Comparison of ENCODE assay signal across 8 cellular contexts in the genomic region with DNA sequence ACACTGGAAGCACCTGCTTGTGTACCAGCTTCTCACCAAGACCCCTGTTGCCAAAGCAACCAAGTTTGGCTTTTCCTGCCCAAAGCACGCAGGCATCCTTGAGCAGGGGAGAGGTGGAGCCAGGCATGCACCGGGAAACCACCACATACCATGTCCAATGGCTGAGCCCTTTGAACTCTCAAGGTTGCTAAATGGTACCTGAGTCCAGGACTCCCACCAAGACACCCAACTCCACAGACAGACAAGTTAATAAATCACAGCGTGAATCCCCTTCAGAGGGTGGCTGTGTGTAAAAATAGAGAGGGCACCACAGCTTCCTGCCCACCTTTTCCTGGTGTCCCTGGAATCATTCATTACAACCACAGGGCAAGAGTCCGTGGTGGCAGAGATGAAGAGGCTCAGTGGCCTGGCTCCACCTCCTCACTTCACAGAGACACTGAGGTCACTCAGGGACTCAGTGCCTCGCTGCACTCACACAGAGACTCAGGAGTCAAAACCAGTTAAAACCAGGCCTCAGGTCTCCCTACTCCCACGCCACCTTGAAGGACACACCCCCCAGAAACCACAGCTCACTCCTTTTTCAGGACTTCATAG.
DNase-seq lines count a peak whose midpoint lies in the region; ATAC-seq and TF ChIP-seq lines count a peak whose summit lies in the region.

No MANE protein-coding gene starts in this region.

- H3K9me3 Mint-ChIP-seq in mesothelial cell of epicardium, result peaks cover 4% of the 10 kb centered on the region

- peak; percentile 78 for ATAC-seq in GM18502 (IDR thresholded peaks at IDR 0.05; ENCODE audit: poor library complexity, unreplicated experiment)
- ATAC-seq in GM19455 (IDR thresholded peaks at IDR 0.05; ENCODE audit: unreplicated experiment), result peak; percentile 58
- peak; percentile 70 for ATAC-seq in HG03175 (IDR thresholded peaks at IDR 0.05; ENCODE audit: unreplicated experiment)

- DNase-seq in islet precursor cell, result peak; percentile 29
- no peak for DNase-seq in epidermal melanocyte (ENCODE audit: insufficient read length, low spot score)
- no peak for DNase-seq in A172 (ENCODE audit: low spot score)
- no peak for DNase-seq in ACHN
- no peak for DNase-seq in mesothelial cell of epicardium (ENCODE audit: low spot score in 2 of 2, unreplicated experiment in 2 of 2)

- H3K27ac Mint-ChIP-seq in mesothelial cell of epicardium, result no peak overlapping the region

- in situ Hi-C loops in ACHN (cut with HindIII; ENCODE audit: low pct_ligation_motif_present, low pct_unique_long_range_greater_than_20kb, low sequenced_read_pairs), result no loop called here

- no peaks in the 10 kb centered on the region for H3K36me3 Mint-ChIP-seq in mesothelial cell of epicardium

- H3K4me3 Mint-ChIP-seq in mesothelial cell of epicardium, result no peak overlapping the region

- peaks cover 19% of the 10 kb centered on the region for H3K4me1 Mint-ChIP-seq in mesothelial cell of epicardium

- TF ChIP-seq CTCF in mesothelial cell of epicardium (IDR thresholded peaks at IDR 0.05; ENCODE audit: unreplicated experiment), result no peak

- peaks cover 34% of the 10 kb centered on the region for H3K27me3 Mint-ChIP-seq in mesothelial cell of epicardium (ENCODE audit: low read depth)
